In the genomic region with DNA sequence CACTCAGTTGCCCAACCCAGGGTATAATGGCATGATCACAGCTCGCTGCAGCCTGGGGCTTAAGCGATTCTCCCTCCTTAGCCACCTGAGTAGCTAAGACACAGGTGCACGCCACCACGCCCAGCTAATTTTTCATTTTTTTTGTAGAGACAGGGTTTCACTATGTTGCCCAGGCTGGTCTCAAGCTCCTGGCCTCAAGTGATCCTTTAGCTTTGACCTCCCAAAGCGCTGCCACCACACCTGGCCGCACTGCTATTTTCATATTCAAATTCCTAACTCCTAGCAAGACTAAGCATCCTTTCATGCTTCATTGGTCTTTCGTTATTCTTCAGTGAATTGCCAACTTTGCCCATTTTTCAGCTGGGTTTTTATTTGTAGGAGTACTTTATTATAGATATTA, we compare ENCODE assay signal across 20 cellular contexts. TPM values are rescaled to one million over a fixed set of nuclear protein-coding genes. Genes with fewer than 3 reads are reported as not detected.
DNase-seq lines count a peak whose midpoint lies in the region; ATAC-seq, FAIRE-seq and TF ChIP-seq lines count a peak whose summit lies in the region.
"Had no signal": no experiment of that assay in that cellular context is flagged by ENCODE, and none has a peak within 500 bp of the region (broad histone marks: within the 10 kb centered on the region; RNA-seq: fewer than 3 reads in every experiment).

No MANE protein-coding gene starts in this region.

- FAIRE-seq in HepG2 (lab: Jason Lieb, UNC) = no peak
- FAIRE-seq: D721Med had no signal

- in situ Hi-C loops in HepG2 (cut with HindIII; ENCODE audit: extremely low pct_ligation_motif_present, low pct_unique_long_range_greater_than_20kb) (no loop called here), HAP-1 (cut with MboI; ENCODE audit: low sequenced_read_pairs) (no loop called here)

- H4K20me1 ChIP-seq in BLaER1 (peaks cover 100% of the 10 kb centered on the region), DOHH2 (ENCODE audit: control insufficient read depth, insufficient read depth, low read depth, low read length) (peaks cover 54% of the 10 kb centered on the region), HepG2 (ENCODE audit: insufficient read depth, low read length) (peaks cover 99% of the 10 kb centered on the region)

- H3K9me3 ChIP-seq in BLaER1 (no peaks in the 10 kb centered on the region), DOHH2 (ENCODE audit: control insufficient read depth, insufficient read depth, low read length) (no peaks in the 10 kb centered on the region), HepG2 (ENCODE audit: low read length) (no peaks in the 10 kb centered on the region), HAP-1 (no peaks in the 10 kb centered on the region)
- H3K9me3 ChIP-seq: MG63, SJCRH30 had no signal

- intact Hi-C loops in HepG2 (cut with micrococcal nuclease; ENCODE audit: unreplicated experiment) = no loop called here

- peak overlapping the region; percentile 88 for H3K4me2 ChIP-seq in BLaER1
- peak overlapping the region; percentile 57 for H3K4me2 ChIP-seq in DOHH2 (ENCODE audit: low read length)
- no peak overlapping the region for H3K4me2 ChIP-seq in HepG2 (ENCODE audit: low read depth, low read length)

- TF ChIP-seq POLR2A in HepG2 (IDR thresholded peaks at IDR 0.05; ENCODE audit: insufficient read depth in 1 of 2, low read depth in 2 of 2, low read length in 2 of 2) = 0 out of 4 replicates have a peak, but pooled peaks of 1 of the 2 experiments have one; percentile 13

- no peaks in the 10 kb centered on the region for H3K27me3 Mint-ChIP-seq in central memory CD8-positive, alpha-beta T cell
- H3K27me3 Mint-ChIP-seq in neural crest cell (ENCODE audit: low read depth) = no peaks in the 10 kb centered on the region

- H3K79me2 ChIP-seq in DOHH2 (ENCODE audit: control insufficient read depth, low read length) (peaks cover 100% of the 10 kb centered on the region), HepG2 (ENCODE audit: insufficient read depth, low read length) (peaks cover 98% of the 10 kb centered on the region)

- peaks cover 74% of the 10 kb centered on the region for H3K4me1 Mint-ChIP-seq in central memory CD8-positive, alpha-beta T cell
- H3K4me1 Mint-ChIP-seq in neural crest cell = peaks cover 38% of the 10 kb centered on the region

- BruUV-seq in HepG2 (replicated peaks; lab: Mats Ljungman, UMichigan) = no TSS peak

- 95% methylated on average over 7 of the region's 7 CpGs for WGBS in HepG2 (ENCODE audit: low lambda C conversion rate)

- H3K9me2 ChIP-seq in DOHH2 (replicated peaks; ENCODE audit: control insufficient read depth, low read length) = no peaks in the 10 kb centered on the region

- H3K4me3 ChIP-seq in BLaER1 (no peak overlapping the region), DOHH2 (ENCODE audit: low read length) (peak overlapping the region; percentile 25), HepG2 (replicated peaks in 1 of 3; ENCODE audit: insufficient read depth in 1 of 3, low read depth in 2 of 3, low read length in 3 of 3) (no peak overlapping the region), HAP-1 (no peak overlapping the region)
- H3K4me3 ChIP-seq: MG63, SJCRH30 had no signal

- no peak for DNase-seq in central memory CD8-positive, alpha-beta T cell (ENCODE audit: low spot score in 2 of 2)
- no peak for DNase-seq in neural crest cell (ENCODE audit: low read depth, low spot score)
- no peak for DNase-seq in HepG2 (ENCODE audit: low spot score)
- no peak for DNase-seq in NOMO-1 treated with DMSO at 0.1 percent for 48 hours (lab: John Stamatoyannopoulos, UW; ENCODE audit: unreplicated experiment)
- no peak for DNase-seq in Kasumi-1 (lab: John Stamatoyannopoulos, UW)
- no peak for DNase-seq in HAP-1 (ENCODE audit: low spot score in 2 of 2)
- DNase-seq: ACHN; CD8-positive, alpha-beta T cell; GOT3; KG1; MG63; NCI-H1092 treated with DMSO at 0.1 percent for 48 hours; NCI-H187; NCI-H2171; NCI-H446 treated with DMSO at 0.1 percent for 48 hours; SJCRH30 had no signal

- H3K27ac Mint-ChIP-seq in central memory CD8-positive, alpha-beta T cell (ENCODE audit: low read depth) = peak overlapping the region; percentile 22
- no peak overlapping the region for H3K27ac Mint-ChIP-seq in neural crest cell (ENCODE audit: unreplicated experiment)

- H3K27me3 ChIP-seq in BLaER1 (no peaks in the 10 kb centered on the region), DOHH2 (ENCODE audit: control insufficient read depth, low read length) (no peaks in the 10 kb centered on the region), HepG2 (ENCODE audit: control insufficient read depth in 1 of 2, insufficient read depth in 2 of 2, low read length in 2 of 2) (no peaks in the 10 kb centered on the region; a peak in 1 of 5 replicates), HAP-1 (ENCODE audit: low read depth) (no peaks in the 10 kb centered on the region)
- H3K27me3 ChIP-seq: MG63, SJCRH30 had no signal

- TF ChIP-seq CTCF in DOHH2 (IDR thresholded peaks at IDR 0.05; ENCODE audit: low read depth, low read length, poor library complexity, severe bottlenecking) = no peak
- no peak for TF ChIP-seq CTCF in neural crest cell (conservative IDR thresholded peaks at IDR 0.05)
- no peak for TF ChIP-seq CTCF in HepG2 (CRISPR knock-in tag; IDR thresholded peaks at IDR 0.05)

- H2AFZ ChIP-seq in HepG2 (ENCODE audit: low read length) = no peak overlapping the region

- H3K4me1 ChIP-seq in BLaER1 (peaks cover 86% of the 10 kb centered on the region), DOHH2 (ENCODE audit: control insufficient read depth, low read length) (peaks cover 68% of the 10 kb centered on the region), HepG2 (ENCODE audit: insufficient read depth, low read length) (peaks cover 81% of the 10 kb centered on the region), HAP-1 (peaks cover 10% of the 10 kb centered on the region)

- POLR2A ChIA-PET in HepG2 (lab: Yijun Ruan, JAX) = interaction anchor here (0.7 to 2.5 kb wide), 2 partner anchors 30 to 100 kb away, joined by 3 to 9 read pairs; partner anchors contain the start of gene DAGLB

- H3K9me3 Mint-ChIP-seq in central memory CD8-positive, alpha-beta T cell = no peaks in the 10 kb centered on the region
- H3K9me3 Mint-ChIP-seq in neural crest cell = no peaks in the 10 kb centered on the region
- H3K9me3 Mint-ChIP-seq: CD8-positive, alpha-beta T cell had no signal

- CTCF ChIA-PET in HepG2 (lab: Yijun Ruan, JAX; ENCODE audit: low intra/inter-chr PET ratio, low total read pairs) = no interaction called here

- TF ChIP-seq RAD21 in HepG2 (CRISPR knock-in tag; IDR thresholded peaks at IDR 0.05) = no peak

- H3K4me3 Mint-ChIP-seq in central memory CD8-positive, alpha-beta T cell = no peak overlapping the region
- peak overlapping the region; percentile 65 for H3K4me3 Mint-ChIP-seq in neural crest cell
- H3K4me3 Mint-ChIP-seq: CD8-positive, alpha-beta T cell had no signal

- H3F3A ChIP-seq in DOHH2 (ENCODE audit: control insufficient read depth, insufficient read depth) = peaks cover 8% of the 10 kb centered on the region

- no peak for ATAC-seq in central memory CD8-positive, alpha-beta T cell (replicated peaks; ENCODE audit: extremely low read depth, poor library complexity, severe bottlenecking)
- ATAC-seq in HepG2 = no peak
- ATAC-seq: CD8-positive, alpha-beta T cell had no signal

- H3K9ac ChIP-seq in BLaER1 = no peak overlapping the region
- no peak overlapping the region for H3K9ac ChIP-seq in HepG2 (ENCODE audit: insufficient read depth, low read depth, low read length)

- H3K36me3 ChIP-seq in BLaER1 = peaks cover 70% of the 10 kb centered on the region
- peaks cover 75% of the 10 kb centered on the region for H3K36me3 ChIP-seq in DOHH2 (ENCODE audit: control insufficient read depth, low read length)
- H3K36me3 ChIP-seq in HepG2 (replicated peaks in 1 of 2; ENCODE audit: control insufficient read depth in 1 of 2, insufficient read depth in 2 of 2, low read length in 2 of 2) = peaks cover 11 to 55% of the 10 kb centered on the region in 2 experiments
- peaks cover 73% of the 10 kb centered on the region for H3K36me3 ChIP-seq in HAP-1 (replicated peaks)

- TF ChIP-seq EP300 in HepG2 (IDR thresholded peaks at IDR 0.05; ENCODE audit: low read depth in 2 of 2, low read length in 2 of 2) (no peak), HepG2 (CRISPR knock-in tag; IDR thresholded peaks at IDR 0.05; ENCODE audit: borderline replicate concordance) (no peak)

- H3K27ac ChIP-seq in BLaER1 = no peak overlapping the region
- peak overlapping the region; percentile 53 for H3K27ac ChIP-seq in DOHH2 (ENCODE audit: low read depth, low read length)
- no peak overlapping the region for H3K27ac ChIP-seq in HepG2 (ENCODE audit: extremely low read length, insufficient read depth, low read length)
- H3K27ac ChIP-seq: HL-60, SJCRH30 had no signal

- H3K36me3 Mint-ChIP-seq in central memory CD8-positive, alpha-beta T cell (ENCODE audit: insufficient read depth) = peaks cover 16% of the 10 kb centered on the region
- H3K36me3 Mint-ChIP-seq in neural crest cell (ENCODE audit: low read depth) = no peaks in the 10 kb centered on the region

RNA-seq across cellular contexts. Expression of gene KDELR2, which starts 5.8 kb away (rescaled TPM):
- total RNA-seq in neural crest cell (100 and 108 TPM in 2 replicates), HepG2 (2016; rRNA removed; fragmentation: Illumina TruSeq; extraction: Trizol) (118 and 194 TPM in 2 replicates)
- 89.6 and 109 TPM in 2 replicates for total RNA-seq in HepG2 (2016; cell fraction: cytosol; rRNA removed; fragmentation: Illumina TruSeq; extraction: Trizol; ENCODE audit: low read depth)
- total RNA-seq in HepG2 (2016; cell fraction: insoluble cytoplasmic fraction; rRNA removed; fragmentation: Illumina TruSeq; extraction: Trizol) = 120 and 181 TPM in 2 replicates
- 185 and 203 TPM in 2 replicates for total RNA-seq in HepG2 (2016; cell fraction: membrane; rRNA removed; fragmentation: Illumina TruSeq; extraction: Trizol)
- 159 and 179 TPM in 2 replicates for total RNA-seq in HepG2 (2016; cell fraction: nucleus; rRNA removed; fragmentation: Illumina TruSeq; extraction: Trizol)
- 167 and 220 TPM in 2 replicates for polyA plus RNA-seq in HepG2 (2011; rRNA removed)
- 151 and 187 TPM in 2 replicates for polyA plus RNA-seq in HepG2 (2011; cell fraction: cytosol; rRNA removed)
- polyA plus RNA-seq in HepG2 (2011; cell fraction: nucleus; rRNA removed) = 68.9 and 73.8 TPM in 2 replicates
- polyA plus RNA-seq in HepG2 (2012) = 149 and 242 TPM in 2 replicates
- polyA plus RNA-seq in HepG2 (2016; cell fraction: cytosol; fragmentation: Illumina TruSeq; extraction: Trizol; ENCODE audit: low read depth) = 230 and 315 TPM in 2 replicates
- polyA plus RNA-seq in HepG2 (2016; cell fraction: insoluble cytoplasmic fraction; fragmentation: Illumina TruSeq; extraction: Trizol; ENCODE audit: low read depth) = 186 and 202 TPM in 2 replicates
- polyA plus RNA-seq in HepG2 (2016; cell fraction: membrane; fragmentation: Illumina TruSeq; extraction: Trizol; ENCODE audit: low read depth) = 266 and 311 TPM in 2 replicates
- 443 and 455 TPM in 2 replicates for polyA plus RNA-seq in HepG2 (2016; cell fraction: nucleus; fragmentation: Illumina TruSeq; extraction: Trizol; ENCODE audit: insufficient read depth, low read depth)
- 133 and 182 TPM in 2 replicates for polyA minus RNA-seq in HepG2 (2011; rRNA and poly(A)+ RNA removed; ENCODE audit: low replicate concordance)
- polyA minus RNA-seq in HepG2 (2011; cell fraction: cytosol; rRNA and poly(A)+ RNA removed) = 108 and 113 TPM in 2 replicates
- 69.6 and 80.1 TPM in 2 replicates for polyA minus RNA-seq in HepG2 (2011; cell fraction: nucleus; rRNA and poly(A)+ RNA removed)

RNA-seq across cellular contexts. Expression of gene DAGLB, which starts 30.4 kb away (rescaled TPM):
- 33.0 and 36.0 TPM in 2 replicates for total RNA-seq in neural crest cell
- total RNA-seq in HepG2 (2016; rRNA removed; fragmentation: Illumina TruSeq; extraction: Trizol) = 3.6 and 7.9 TPM in 2 replicates
- total RNA-seq in HepG2 (2016; cell fraction: cytosol; rRNA removed; fragmentation: Illumina TruSeq; extraction: Trizol; ENCODE audit: low read depth) = 6.4 and 7.1 TPM in 2 replicates
- 3.1 and 7.2 TPM in 2 replicates for total RNA-seq in HepG2 (2016; cell fraction: insoluble cytoplasmic fraction; rRNA removed; fragmentation: Illumina TruSeq; extraction: Trizol)
- 4.0 and 4.5 TPM in 2 replicates for total RNA-seq in HepG2 (2016; cell fraction: membrane; rRNA removed; fragmentation: Illumina TruSeq; extraction: Trizol)
- total RNA-seq in HepG2 (2016; cell fraction: nucleus; rRNA removed; fragmentation: Illumina TruSeq; extraction: Trizol) = 10.1 and 13.2 TPM in 2 replicates
- 9.8 and 11.5 TPM in 2 replicates for polyA plus RNA-seq in HepG2 (2011; rRNA removed)
- 9.4 and 11.5 TPM in 2 replicates for polyA plus RNA-seq in HepG2 (2011; cell fraction: cytosol; rRNA removed)
- polyA plus RNA-seq in HepG2 (2011; cell fraction: nucleus; rRNA removed) = 20.8 and 23.8 TPM in 2 replicates
- 7.9 and 10.4 TPM in 2 replicates for polyA plus RNA-seq in HepG2 (2012)
- polyA plus RNA-seq in HepG2 (2016; cell fraction: cytosol; fragmentation: Illumina TruSeq; extraction: Trizol; ENCODE audit: low read depth) = 1.2 and 1.8 TPM in 2 replicates
- polyA plus RNA-seq in HepG2 (2016; cell fraction: insoluble cytoplasmic fraction; fragmentation: Illumina TruSeq; extraction: Trizol; ENCODE audit: low read depth) = 3.4 and 4.3 TPM in 2 replicates
- 2.0 and 2.2 TPM in 2 replicates for polyA plus RNA-seq in HepG2 (2016; cell fraction: membrane; fragmentation: Illumina TruSeq; extraction: Trizol; ENCODE audit: low read depth)
- polyA plus RNA-seq in HepG2 (2016; cell fraction: nucleus; fragmentation: Illumina TruSeq; extraction: Trizol; ENCODE audit: insufficient read depth, low read depth) = 21.3 and 23.7 TPM in 2 replicates
- polyA minus RNA-seq in HepG2 (2011; rRNA and poly(A)+ RNA removed; ENCODE audit: low replicate concordance) = 40.2 and 95.0 TPM in 2 replicates
- polyA minus RNA-seq in HepG2 (2011; cell fraction: cytosol; rRNA and poly(A)+ RNA removed) = 9.5 and 9.9 TPM in 2 replicates
- polyA minus RNA-seq in HepG2 (2011; cell fraction: nucleus; rRNA and poly(A)+ RNA removed) = 24.1 and 29.1 TPM in 2 replicates
